Comparison of ENCODE assay signal across 30 cellular contexts in genomic region chr5:84985148-84985547, GRCh38.
"Had no signal": no experiment of that assay in that cellular context is flagged by ENCODE, and none has a peak within 500 bp of the region (broad histone marks: within the 10 kb centered on the region; RNA-seq: fewer than 3 reads in every experiment).

No MANE protein-coding gene starts in this region.

- H3K36me3 ChIP-seq: ascending aorta, breast epithelium, cardiac muscle cell, colonic mucosa, esophagus squamous epithelium, gastroesophageal sphincter, heart right ventricle had no signal

- H3K27me3 ChIP-seq: ascending aorta, breast epithelium, cardiac muscle cell, colonic mucosa, esophagus squamous epithelium, gastroesophageal sphincter, heart right ventricle, hepatocyte had no signal

- H3K27me3 Mint-ChIP-seq: activated CD4-positive, alpha-beta memory T cell treated with anti-CD3 and anti-CD28 coated beads, Interleukin-2, amount 10 ng/mL, durations not matched to agents 7 days and 5 days; activated CD4-positive, alpha-beta T cell treated with anti-CD3 and anti-CD28 coated beads, Interleukin-2, amount 10 ng/mL, durations not matched to agents 7 days and 5 days; activated naive CD4-positive, alpha-beta T cell treated with anti-CD3 and anti-CD28 coated beads, Interleukin-2, amount 10 ng/mL, durations not matched to agents 7 days and 5 days; activated naive CD8-positive, alpha-beta T cell treated with anti-CD3 and anti-CD28 coated beads, Interleukin-2, amount 10 ng/mL, durations not matched to agents 7 days and 5 days; brain had no signal

- FAIRE-seq: endothelial cell of umbilical vein had no signal

- H3K4me1 ChIP-seq: ascending aorta, breast epithelium, colonic mucosa, esophagus squamous epithelium, gastroesophageal sphincter, heart right ventricle had no signal

- H3K4me1 Mint-ChIP-seq: activated CD4-positive, alpha-beta memory T cell treated with anti-CD3 and anti-CD28 coated beads, Interleukin-2, amount 10 ng/mL, durations not matched to agents 7 days and 5 days; activated CD4-positive, alpha-beta T cell treated with anti-CD3 and anti-CD28 coated beads, Interleukin-2, amount 10 ng/mL, durations not matched to agents 7 days and 5 days; activated naive CD4-positive, alpha-beta T cell treated with anti-CD3 and anti-CD28 coated beads, Interleukin-2, amount 10 ng/mL, durations not matched to agents 7 days and 5 days; activated naive CD8-positive, alpha-beta T cell treated with anti-CD3 and anti-CD28 coated beads, Interleukin-2, amount 10 ng/mL, durations not matched to agents 7 days and 5 days; brain had no signal

- H3K36me3 Mint-ChIP-seq: activated naive CD4-positive, alpha-beta T cell treated with anti-CD3 and anti-CD28 coated beads, Interleukin-2, amount 10 ng/mL, durations not matched to agents 7 days and 5 days; activated naive CD4-positive, alpha-beta T cell treated with anti-CD3 and anti-CD28 coated beads, Interleukin-2, amount 50 U/mL, for 72 hours; activated naive CD8-positive, alpha-beta T cell treated with anti-CD3 and anti-CD28 coated beads, Interleukin-2, amount 10 ng/mL, durations not matched to agents 7 days and 5 days; brain; WTC11 had no signal

- H3K4me3 ChIP-seq: ascending aorta, breast epithelium, cardiac muscle cell, colonic mucosa, esophagus squamous epithelium, gastroesophageal sphincter, heart right ventricle, hepatocyte had no signal

- H3K27ac Mint-ChIP-seq: activated CD4-positive, alpha-beta memory T cell treated with anti-CD3 and anti-CD28 coated beads, Interleukin-2, amount 10 ng/mL, durations not matched to agents 7 days and 5 days; activated CD4-positive, alpha-beta T cell treated with anti-CD3 and anti-CD28 coated beads, Interleukin-2, amount 10 ng/mL, durations not matched to agents 7 days and 5 days; activated naive CD4-positive, alpha-beta T cell treated with anti-CD3 and anti-CD28 coated beads, Interleukin-2, amount 10 ng/mL, durations not matched to agents 7 days and 5 days; activated naive CD4-positive, alpha-beta T cell treated with anti-CD3 and anti-CD28 coated beads, Interleukin-2, amount 50 U/mL, for 72 hours; activated naive CD8-positive, alpha-beta T cell treated with anti-CD3 and anti-CD28 coated beads, Interleukin-2, amount 10 ng/mL, durations not matched to agents 7 days and 5 days; activated T-helper 1 cell treated with anti-CD3 and anti-CD28 coated beads, Interleukin-12 subunit alpha, Interleukin-12 subunit beta, Interleukin-2, Interleukin-4 antibody, amounts not matched to agents 30 ng/mL and 10 ng/mL and 1 ng/mL, durations not matched to agents 14 hours and 24 hours and 36 hours; brain; WTC11 had no signal

- DNase-seq: activated CD4-positive, alpha-beta memory T cell treated with anti-CD3 and anti-CD28 coated beads, Interleukin-2, amount 10 ng/mL, durations not matched to agents 7 days and 5 days; activated CD4-positive, alpha-beta T cell treated with anti-CD3 and anti-CD28 coated beads for 1 hour; activated CD4-positive, alpha-beta T cell treated with anti-CD3 and anti-CD28 coated beads for 4 hours; activated CD4-positive, alpha-beta T cell treated with anti-CD3 and anti-CD28 coated beads, Interleukin-2, amount 10 ng/mL, durations not matched to agents 7 days and 5 days; activated CD4-positive, alpha-beta T cell treated with anti-CD3 and anti-CD28 coated beads, Interleukin-2, amount 50 U/mL, for 4 hours; activated gamma-delta T cell; activated naive CD4-positive, alpha-beta T cell; activated naive CD4-positive, alpha-beta T cell treated with anti-CD3 and anti-CD28 coated beads, Interleukin-2, amount 10 ng/mL, durations not matched to agents 7 days and 5 days; activated naive CD8-positive, alpha-beta T cell treated with anti-CD3 and anti-CD28 coated beads, Interleukin-2, amount 10 ng/mL, durations not matched to agents 7 days and 5 days; activated T-cell treated with anti-CD3 and anti-CD28 coated beads, Interleukin-2, amount 50 U/mL, for 4 hours; central memory CD4-positive, alpha-beta T cell; cerebellar nuclear complex; colonic mucosa; effector CD8-positive, alpha-beta T cell; esophagus squamous epithelium; foreskin melanocyte; heart right ventricle; T-helper 2 cell had no signal

- H3K4me3 Mint-ChIP-seq: activated CD4-positive, alpha-beta memory T cell treated with anti-CD3 and anti-CD28 coated beads, Interleukin-2, amount 10 ng/mL, durations not matched to agents 7 days and 5 days; activated CD4-positive, alpha-beta T cell treated with anti-CD3 and anti-CD28 coated beads, Interleukin-2, amount 10 ng/mL, durations not matched to agents 7 days and 5 days; activated naive CD4-positive, alpha-beta T cell treated with anti-CD3 and anti-CD28 coated beads, Interleukin-2, amount 10 ng/mL, durations not matched to agents 7 days and 5 days; activated naive CD8-positive, alpha-beta T cell treated with anti-CD3 and anti-CD28 coated beads, Interleukin-2, amount 10 ng/mL, durations not matched to agents 7 days and 5 days; activated T-cell treated with anti-CD3 and anti-CD28 coated beads, Interleukin-2, amount 50 U/mL, for 4 hours; activated T-helper 1 cell treated with anti-CD3 and anti-CD28 coated beads, Interleukin-12 subunit alpha, Interleukin-12 subunit beta, Interleukin-2, Interleukin-4 antibody, amounts not matched to agents 30 ng/mL and 10 ng/mL and 1 ng/mL, durations not matched to agents 14 hours and 24 hours and 36 hours; brain; WTC11 had no signal

- H3K79me2 ChIP-seq: hepatocyte had no signal

- H3K9me3 ChIP-seq: ascending aorta, breast epithelium, colonic mucosa, esophagus squamous epithelium, gastroesophageal sphincter, heart right ventricle had no signal

- ATAC-seq: activated naive CD4-positive, alpha-beta T cell treated with anti-CD3 and anti-CD28 coated beads, Interleukin-2, amount 50 U/mL, for 72 hours; activated T-cell treated with anti-CD3 and anti-CD28 coated beads, Interleukin-2, amount 50 U/mL, for 4 hours; gastroesophageal sphincter; heart right ventricle; WTC11 had no signal

- H3K4me2 ChIP-seq: hepatocyte had no signal

- H3K27ac ChIP-seq: ascending aorta, breast epithelium, cardiac muscle cell, colonic mucosa, epithelial cell of prostate, esophagus squamous epithelium, gastroesophageal sphincter, heart right ventricle, hepatocyte, VCaP had no signal

- H3K9me3 Mint-ChIP-seq: activated CD4-positive, alpha-beta memory T cell treated with anti-CD3 and anti-CD28 coated beads, Interleukin-2, amount 10 ng/mL, durations not matched to agents 7 days and 5 days; activated CD4-positive, alpha-beta T cell treated with anti-CD3 and anti-CD28 coated beads, Interleukin-2, amount 10 ng/mL, durations not matched to agents 7 days and 5 days; activated naive CD4-positive, alpha-beta T cell treated with anti-CD3 and anti-CD28 coated beads, Interleukin-2, amount 10 ng/mL, durations not matched to agents 7 days and 5 days; activated naive CD8-positive, alpha-beta T cell treated with anti-CD3 and anti-CD28 coated beads, Interleukin-2, amount 10 ng/mL, durations not matched to agents 7 days and 5 days; brain; WTC11 had no signal

- H2AFZ ChIP-seq: hepatocyte had no signal
